ENCODE assay signal across 11 cellular contexts in genomic region chr1:201502511-201502857, GRCh38. TPM values are rescaled to one million over a fixed set of nuclear protein-coding genes. Genes with fewer than 3 reads are reported as not detected.
A peak's percentile ranks its signal among the peaks of the same experiment; 100 is the strongest.
DNase-seq lines count a peak whose midpoint lies in the region; ATAC-seq and TF ChIP-seq lines count a peak whose summit lies in the region.
"Had no signal": no experiment of that assay in that cellular context is flagged by ENCODE, and none has a peak within 500 bp of the region (broad histone marks: within the 10 kb centered on the region; RNA-seq: fewer than 3 reads in every experiment).

No MANE protein-coding gene starts in this region.

- DNase-seq in MCF 10A (ENCODE audit: unreplicated experiment) (no peak), mesenchymal stem cell (no peak), NCI-H2171 treated with DMSO at 0.1 percent for 48 hours (lab: John Stamatoyannopoulos, UW) (no peak), NCI-H1092 (lab: John Stamatoyannopoulos, UW) (no peak)
- no peak for DNase-seq in activated CD4-positive, alpha-beta memory T cell treated with anti-CD3 and anti-CD28 coated beads, Interleukin-2, amount 10 ng/mL, durations not matched to agents 7 days and 5 days
- DNase-seq: adrenal gland; CD4-positive, CD25-positive, alpha-beta regulatory T cell; H7 had no signal

- peaks cover 20% of the 10 kb centered on the region for H3K27me3 ChIP-seq in HUES48 (ENCODE audit: control insufficient read depth, insufficient read depth, low read length)
- no peaks in the 10 kb centered on the region for H3K27me3 ChIP-seq in mesenchymal stem cell (ENCODE audit: control insufficient read depth in 1 of 2, insufficient read depth in 1 of 2, low read length in 2 of 2)
- no peaks in the 10 kb centered on the region for H3K27me3 ChIP-seq in stomach smooth muscle (ENCODE audit: control insufficient read depth in 1 of 2, insufficient read depth in 2 of 2, low read length in 2 of 2)
- H3K27me3 ChIP-seq: adrenal gland had no signal

- peak overlapping the region; percentile 7 for H2AK5ac ChIP-seq in mesenchymal stem cell (ENCODE audit: low read length, severe bottlenecking)

- H3K9me3 ChIP-seq in HUES48 (ENCODE audit: control insufficient read depth, insufficient read depth, low read length) (no peaks in the 10 kb centered on the region), mesenchymal stem cell (ENCODE audit: control insufficient read depth, low read length) (no peaks in the 10 kb centered on the region), stomach smooth muscle (ENCODE audit: control insufficient read depth in 2 of 2, low read length in 2 of 2) (no peaks in the 10 kb centered on the region)
- H3K9me3 ChIP-seq: adrenal gland had no signal

- no peak overlapping the region for H4K8ac ChIP-seq in mesenchymal stem cell (ENCODE audit: low read length)

- H3K27me3 Mint-ChIP-seq in MCF 10A (ENCODE audit: insufficient read depth, unreplicated experiment), result no peaks in the 10 kb centered on the region
- H3K27me3 Mint-ChIP-seq in activated CD4-positive, alpha-beta memory T cell treated with anti-CD3 and anti-CD28 coated beads, Interleukin-2, amount 10 ng/mL, durations not matched to agents 7 days and 5 days, result no peaks in the 10 kb centered on the region
- H3K27me3 Mint-ChIP-seq: CD4-positive, CD25-positive, alpha-beta regulatory T cell had no signal

- CTCF ChIA-PET in MCF 10A (lab: Yijun Ruan, JAX), result interaction anchor here (0.6 to 70.3 kb wide), 7 partner anchors 2 to 382 kb away, joined by 3 to 3816 read pairs (median 5); partner anchors contain the start of genes CSRP1 and PHLDA3
- CTCF ChIA-PET in activated CD4-positive, alpha-beta memory T cell treated with anti-CD3 and anti-CD28 coated beads, Interleukin-2, amount 10 ng/mL, durations not matched to agents 7 days and 5 days (lab: Charles Lee), result interaction anchor here (5.1 to 7.6 kb wide), 2 partner anchors 10 to 22 kb away, joined by 43 to 74 read pairs; no protein-coding TSS in a partner anchor

- H3K4me2 ChIP-seq in mesenchymal stem cell (ENCODE audit: low read length, poor library complexity, severe bottlenecking), result no peak overlapping the region

- BruUV-seq in MCF 10A (replicated peaks; lab: Mats Ljungman, UMichigan), result no TSS peak

- H3K27ac ChIP-seq in HUES48 (ENCODE audit: low read depth, low read length), result peak overlapping the region; percentile 92
- H3K27ac ChIP-seq in mesenchymal stem cell (ENCODE audit: low read length, poor library complexity, severe bottlenecking), result peak overlapping the region; percentile 4
- peak overlapping the region; percentile 100 for H3K27ac ChIP-seq in stomach smooth muscle (ENCODE audit: low read length)

- H3K4ac ChIP-seq in mesenchymal stem cell (ENCODE audit: low read depth in 1 of 2, low read length in 2 of 2), result no peak overlapping the region

- no peak overlapping the region for H2BK5ac ChIP-seq in mesenchymal stem cell (ENCODE audit: low read depth, low read length, poor library complexity, severe bottlenecking)

- no peak overlapping the region for H4K91ac ChIP-seq in mesenchymal stem cell (ENCODE audit: low read length)

- no peaks in the 10 kb centered on the region for H3K9me3 Mint-ChIP-seq in MCF 10A (ENCODE audit: unreplicated experiment)
- no peaks in the 10 kb centered on the region for H3K9me3 Mint-ChIP-seq in activated CD4-positive, alpha-beta memory T cell treated with anti-CD3 and anti-CD28 coated beads, Interleukin-2, amount 10 ng/mL, durations not matched to agents 7 days and 5 days
- H3K9me3 Mint-ChIP-seq: CD4-positive, CD25-positive, alpha-beta regulatory T cell had no signal

- H3K4me1 ChIP-seq in HUES48 (ENCODE audit: control insufficient read depth, insufficient read depth, low read length) (peaks cover 52% of the 10 kb centered on the region), mesenchymal stem cell (ENCODE audit: control insufficient read depth, insufficient read depth, low read depth, low read length) (peaks cover 22% of the 10 kb centered on the region), stomach smooth muscle (ENCODE audit: control insufficient read depth, insufficient read depth, low read length) (peaks cover 76% of the 10 kb centered on the region)

- no peak overlapping the region for H2BK120ac ChIP-seq in mesenchymal stem cell (ENCODE audit: low read depth, low read length)

- H2BK15ac ChIP-seq in mesenchymal stem cell (ENCODE audit: low read depth, poor library complexity, severe bottlenecking), result no peak overlapping the region

- no peak overlapping the region for H3K9ac ChIP-seq in HUES48 (ENCODE audit: low read depth, low read length)
- no peak overlapping the region for H3K9ac ChIP-seq in mesenchymal stem cell (ENCODE audit: low read length)
- H3K9ac ChIP-seq in stomach smooth muscle (ENCODE audit: low read length in 2 of 2), result peak overlapping the region; percentile 98 to 100

- H3K79me1 ChIP-seq in mesenchymal stem cell (replicated peaks; ENCODE audit: low read length, poor library complexity, severe bottlenecking), result no peaks in the 10 kb centered on the region

- no peak overlapping the region for H3K23ac ChIP-seq in mesenchymal stem cell (ENCODE audit: low read length in 2 of 2)

- H3K18ac ChIP-seq in mesenchymal stem cell (ENCODE audit: low read depth in 1 of 2, low read length in 2 of 2), result peak overlapping the region in 1 of 2 experiments; percentile 88

- H3K36me3 ChIP-seq in HUES48 (ENCODE audit: control insufficient read depth, insufficient read depth, low read length) (no peaks in the 10 kb centered on the region), mesenchymal stem cell (ENCODE audit: control insufficient read depth in 1 of 2, insufficient read depth in 2 of 2, low read depth in 1 of 2, low read length in 2 of 2) (peaks cover 0 to 4% of the 10 kb centered on the region in 2 experiments), stomach smooth muscle (ENCODE audit: control insufficient read depth in 2 of 2, insufficient read depth in 2 of 2, low read length in 2 of 2) (peaks cover 19 to 25% of the 10 kb centered on the region in 2 donors)
- H3K36me3 ChIP-seq: adrenal gland had no signal

- H2AFZ ChIP-seq in mesenchymal stem cell (ENCODE audit: low read depth, low read length), result no peak overlapping the region

- H3K4me3 ChIP-seq in HUES48 (ENCODE audit: low read depth, low read length) (no peak overlapping the region), mesenchymal stem cell (ENCODE audit: insufficient read depth in 1 of 2, low read depth in 1 of 2, low read length in 2 of 2) (no peak overlapping the region), stomach smooth muscle (ENCODE audit: low read length in 2 of 2) (peak overlapping the region; percentile 59 to 95)
- H3K4me3 ChIP-seq: adrenal gland had no signal

- H3K36me3 Mint-ChIP-seq in MCF 10A (ENCODE audit: insufficient read depth, unreplicated experiment), result peaks cover 14% of the 10 kb centered on the region
- H3K36me3 Mint-ChIP-seq in activated CD4-positive, alpha-beta memory T cell treated with anti-CD3 and anti-CD28 coated beads, Interleukin-2, amount 10 ng/mL, durations not matched to agents 7 days and 5 days (ENCODE audit: low read depth), result peaks cover 2% of the 10 kb centered on the region

- peak overlapping the region in 1 of 2 experiments; percentile 68 for H3K14ac ChIP-seq in mesenchymal stem cell (ENCODE audit: low read length in 2 of 2)

- POLR2A ChIA-PET in MCF 10A (lab: Yijun Ruan, JAX), result interaction anchor here (0.8 to 15.5 kb wide), 7 partner anchors 10 to 379 kb away, joined by 3 to 330 read pairs (median 24); partner anchors contain the start of gene PHLDA3
- POLR2A ChIA-PET in activated CD4-positive, alpha-beta memory T cell treated with anti-CD3 and anti-CD28 coated beads, Interleukin-2, amount 10 ng/mL, durations not matched to agents 7 days and 5 days (lab: Charles Lee), result interaction anchor here (1.1 kb wide), 1 partner anchor 16 kb away, joined by 6 read pairs; no protein-coding TSS in a partner anchor

- WGBS in mesenchymal stem cell, result 93% methylated on average over 2 of the region's 3 CpGs

- no peak for TF ChIP-seq CTCF in MCF 10A (IDR thresholded peaks at IDR 0.05; ENCODE audit: unreplicated experiment)

- intact Hi-C loops in MCF 10A (cut with micrococcal nuclease), result no loop called here

- ATAC-seq in HG03196 (IDR thresholded peaks at IDR 0.05; ENCODE audit: unreplicated experiment), result no peak

- peak overlapping the region in 1 of 2 experiments; percentile 82 for H2BK12ac ChIP-seq in mesenchymal stem cell (ENCODE audit: low read length in 2 of 2)

- H3K27ac Mint-ChIP-seq in MCF 10A (ENCODE audit: low read depth, unreplicated experiment), result peak overlapping the region; percentile 86
- H3K27ac Mint-ChIP-seq in activated CD4-positive, alpha-beta memory T cell treated with anti-CD3 and anti-CD28 coated beads, Interleukin-2, amount 10 ng/mL, durations not matched to agents 7 days and 5 days, result no peak overlapping the region

- peaks cover 78% of the 10 kb centered on the region for H3K4me1 Mint-ChIP-seq in MCF 10A (ENCODE audit: insufficient read depth, unreplicated experiment)
- peaks cover 37% of the 10 kb centered on the region for H3K4me1 Mint-ChIP-seq in activated CD4-positive, alpha-beta memory T cell treated with anti-CD3 and anti-CD28 coated beads, Interleukin-2, amount 10 ng/mL, durations not matched to agents 7 days and 5 days

- no peak overlapping the region for H3K4me3 Mint-ChIP-seq in MCF 10A (ENCODE audit: unreplicated experiment)
- H3K4me3 Mint-ChIP-seq in activated CD4-positive, alpha-beta memory T cell treated with anti-CD3 and anti-CD28 coated beads, Interleukin-2, amount 10 ng/mL, durations not matched to agents 7 days and 5 days, result no peak overlapping the region

RNA-seq across cellular contexts. Expression of gene CSRP1, which starts 4.4 kb away (rescaled TPM):
- 263 and 358 TPM in 2 replicates for total RNA-seq in MCF 10A (2022)
- 86.6 TPM for polyA plus RNA-seq in mesenchymal stem cell (2013, experiment 1 of 2)
- polyA plus RNA-seq in mesenchymal stem cell (2013, experiment 2 of 2), result 85.7 TPM
- total RNA-seq in activated CD4-positive, alpha-beta memory T cell treated with anti-CD3 and anti-CD28 coated beads, Interleukin-2, amount 10 ng/mL, durations not matched to agents 7 days and 5 days, result 10 to 100 TPM; 77.1 to 77.8 TPM

RNA-seq across cellular contexts. Expression of gene PHLDA3, which starts 33.5 kb away (rescaled TPM):
- total RNA-seq in MCF 10A (2022), result 169 and 204 TPM in 2 replicates
- 42.7 TPM for polyA plus RNA-seq in mesenchymal stem cell (2013, experiment 1 of 2)
- polyA plus RNA-seq in mesenchymal stem cell (2013, experiment 2 of 2), result 42.7 TPM
- total RNA-seq in activated CD4-positive, alpha-beta memory T cell treated with anti-CD3 and anti-CD28 coated beads, Interleukin-2, amount 10 ng/mL, durations not matched to agents 7 days and 5 days, result 10 to 100 TPM in 1 of 2 experiments, 1 to 10 TPM in 1; 9.0 to 11.4 TPM

RNA-seq across cellular contexts. Expression of gene NAV1, which starts 36.4 kb away (rescaled TPM):
- 31.4 and 34.9 TPM in 2 replicates for total RNA-seq in MCF 10A (2022)
- 51.4 TPM for polyA plus RNA-seq in mesenchymal stem cell (2013, experiment 1 of 2)
- 45.4 TPM for polyA plus RNA-seq in mesenchymal stem cell (2013, experiment 2 of 2)
- 1 to 10 TPM; 2.8 to 3.0 TPM for total RNA-seq in activated CD4-positive, alpha-beta memory T cell treated with anti-CD3 and anti-CD28 coated beads, Interleukin-2, amount 10 ng/mL, durations not matched to agents 7 days and 5 days

Comparison
In these comparisons a context has a peak if more than half of its experiments do, and no peak if none do; other contexts are left out.
1. H3K27ac ChIP-seq: peak in every context shown above with its lines; median percentile 100 in stomach smooth muscle; 92 in HUES48; 4 in mesenchymal stem cell.
2. H3K4me3 ChIP-seq: peak in stomach smooth muscle (2 of 2); none in HUES48 (single experiment) and mesenchymal stem cell (0 of 2).
3. H3K9ac ChIP-seq: peak in stomach smooth muscle (2 of 2); none in HUES48 (single experiment) and mesenchymal stem cell (single experiment).
4. RNA of gene PHLDA3, which starts 33.5 kb away (total RNA-seq): 169 to 204 TPM in MCF 10A; 9.0 to 11.4 TPM in activated CD4-positive, alpha-beta memory T cell treated with anti-CD3 and anti-CD28 coated beads, Interleukin-2, amount 10 ng/mL, durations not matched to agents 7 days and 5 days; every median in the first group is over 10 times any median in the second.